In genomic region chr3:127629462-127630403, GRCh38 we compare ENCODE assay signal across 8 cellular contexts. TPM values are rescaled to one million over a fixed set of nuclear protein-coding genes. Genes with fewer than 3 reads are reported as not detected.
DNase-seq lines count a peak whose midpoint lies in the region; ATAC-seq and TF ChIP-seq lines count a peak whose summit lies in the region.

No MANE protein-coding gene starts in this region.

- DNase-seq in DMS 273 (lab: John Stamatoyannopoulos, UW; ENCODE audit: unreplicated experiment), result peak; percentile 68
- DNase-seq in DMS 273 treated with DMSO at 0.1 percent for 48 hours (lab: John Stamatoyannopoulos, UW), result no peak
- peak; percentile 80 for DNase-seq in NCI-H82 (lab: John Stamatoyannopoulos, UW)
- peak; percentile 31 for DNase-seq in activated gamma-delta T cell treated with Interleukin-2 at 50 U/mL for 16 hours
- no peak for DNase-seq in left ventricle myocardium inferior
- DNase-seq in skeletal muscle cell (ENCODE audit: low read depth), result no peak

- H3K27me3 ChIP-seq in left ventricle myocardium inferior (ENCODE audit: low read depth), result peaks cover 38% of the 10 kb centered on the region

- no peaks in the 10 kb centered on the region for H3K9me3 ChIP-seq in left ventricle myocardium inferior (replicated peaks)

- ATAC-seq in HG03432 (IDR thresholded peaks at IDR 0.05; ENCODE audit: unreplicated experiment), result no peak
- ATAC-seq in GM18858 (IDR thresholded peaks at IDR 0.05; ENCODE audit: unreplicated experiment), result no peak

- peak overlapping the region; percentile 69 for H3K4me3 ChIP-seq in left ventricle myocardium inferior
- peak overlapping the region; percentile 48 for H3K4me3 ChIP-seq in skeletal muscle cell (ENCODE audit: low read depth, low read length)

- intact Hi-C loops in left ventricle myocardium inferior (cut with micrococcal nuclease), result no loop called here

- no peaks in the 10 kb centered on the region for H3K36me3 ChIP-seq in left ventricle myocardium inferior

- peaks cover 11% of the 10 kb centered on the region for H3K4me1 ChIP-seq in left ventricle myocardium inferior

- no peak for TF ChIP-seq CTCF in left ventricle myocardium inferior (IDR thresholded peaks at IDR 0.05; ENCODE audit: borderline replicate concordance)

- no peak overlapping the region for H3K27ac ChIP-seq in left ventricle myocardium inferior (replicated peaks)

RNA-seq across cellular contexts. Expression of gene PODXL2, which starts 0.7 kb away (rescaled TPM):
- 1.7 TPM for total RNA-seq in left ventricle myocardium inferior

RNA-seq across cellular contexts. Expression of gene MCM2, which starts 31.5 kb away (rescaled TPM):
- 7.6 TPM for total RNA-seq in left ventricle myocardium inferior

RNA-seq across cellular contexts. Expression of gene TPRA1, which starts 39.2 kb away (rescaled TPM):
- 17.4 TPM for total RNA-seq in left ventricle myocardium inferior

RNA-seq across cellular contexts. Expression of gene ABTB1, which starts 43.0 kb away (rescaled TPM):
- total RNA-seq in left ventricle myocardium inferior, result 29.9 TPM

Comparison
In these comparisons a context has a peak if more than half of its experiments do, and no peak if none do; other contexts are left out.
1. DNase-seq: peak in DMS 273 (single experiment), NCI-H82 (single experiment) and activated gamma-delta T cell treated with Interleukin-2 at 50 U/mL for 16 hours (single experiment); none in DMS 273 treated with DMSO at 0.1 percent for 48 hours (single experiment), left ventricle myocardium inferior (single experiment) and skeletal muscle cell (single experiment).